ENCODE assay signal across 8 cellular contexts in genomic region chr16:67109407-67110135, GRCh38. TPM values are rescaled to one million over a fixed set of nuclear protein-coding genes. Genes with fewer than 3 reads are reported as not detected.
DNase-seq lines count a peak whose midpoint lies in the region; ATAC-seq, FAIRE-seq and TF ChIP-seq lines count a peak whose summit lies in the region.

Gene PHAF1 (plus strand): TSS chr16:67109941. CDS start chr16:67110176, 235 bp downstream.

- 0 out of 2 replicates have a peak within 1 kb of the TSS, but pooled peaks have one; percentile 61 for H2BK20ac ChIP-seq in H1 (ENCODE audit: low read length)

- peaks cover 33% of the 10 kb centered on the region for H3K4me1 Mint-ChIP-seq in activated CD8-positive, alpha-beta memory T cell treated with anti-CD3 and anti-CD28 coated beads, Interleukin-2, amount 10 ng/mL, durations not matched to agents 7 days and 5 days

- H3K9me3 Mint-ChIP-seq in activated CD8-positive, alpha-beta memory T cell treated with anti-CD3 and anti-CD28 coated beads, Interleukin-2, amount 10 ng/mL, durations not matched to agents 7 days and 5 days (ENCODE audit: low read depth), result no peaks in the 10 kb centered on the region

- no peak within 1 kb of the TSS for H3K23ac ChIP-seq in H1 (ENCODE audit: insufficient read length)
- no peak within 1 kb of the TSS for H3K23ac ChIP-seq in mesenchymal stem cell (ENCODE audit: low read length in 2 of 2)

- TF ChIP-seq EP300 in H1 (IDR thresholded peaks at IDR 0.05; ENCODE audit: borderline replicate concordance in 1 of 2, low read depth in 2 of 2, low read length in 2 of 2), result peak in 1 of 2 experiments; percentile 39; a peak in 1 of 3 replicates

- H3K9me3 ChIP-seq in H1 (ENCODE audit: insufficient read depth in 2 of 2, low read depth in 1 of 2, low read length in 1 of 2) (no peaks in the 10 kb centered on the region), mesenchymal stem cell (ENCODE audit: control insufficient read depth, low read length) (no peaks in the 10 kb centered on the region)

- no peak for TF ChIP-seq RAD21 in H1 (IDR thresholded peaks at IDR 0.05 in 1 of 2, conservative IDR thresholded peaks at IDR 0.05 in 1 of 2; ENCODE audit: low read depth in 2 of 2, low read length in 2 of 2)

- H3K4me2 ChIP-seq in H1 (ENCODE audit: insufficient read depth in 1 of 2, low read depth in 2 of 2, low read length in 2 of 2) (peak within 1 kb of the TSS; percentile 93 to 100), mesenchymal stem cell (ENCODE audit: low read length, poor library complexity, severe bottlenecking) (peak within 1 kb of the TSS; percentile 91)

- peak within 1 kb of the TSS; percentile 86 for H4K8ac ChIP-seq in H1 (ENCODE audit: extremely low read depth, insufficient read depth, low read length)
- H4K8ac ChIP-seq in mesenchymal stem cell (ENCODE audit: low read length), result peak within 1 kb of the TSS; percentile 88

- POLR2A ChIA-PET in H1 (lab: Charles Lee; ENCODE audit: partially characterized antibody), result no interaction called here

- peak within 1 kb of the TSS; percentile 94; the same call in 1 of the 2 replicates for H2BK5ac ChIP-seq in H1 (ENCODE audit: low read depth, low read length)
- no peak within 1 kb of the TSS for H2BK5ac ChIP-seq in mesenchymal stem cell (ENCODE audit: low read depth, low read length, poor library complexity, severe bottlenecking)

- H3K27ac ChIP-seq in H1 (ENCODE audit: low read depth, low read length) (no peak within 1 kb of the TSS), mesenchymal stem cell (ENCODE audit: low read length, poor library complexity, severe bottlenecking) (peak within 1 kb of the TSS; percentile 67)

- H3K27me3 ChIP-seq in H1 (replicated peaks in 1 of 4; ENCODE audit: control insufficient read depth in 3 of 4, extremely low read depth in 1 of 4, insufficient read depth in 3 of 4, low read length in 3 of 4) (peaks cover 0 to 4% (median 1%) of the 10 kb centered on the region in 4 experiments; a peak in 2 of 7 replicates), mesenchymal stem cell (ENCODE audit: control insufficient read depth in 1 of 2, insufficient read depth in 1 of 2, low read length in 2 of 2) (no peaks in the 10 kb centered on the region)

- H4K91ac ChIP-seq in H1 (replicated peaks; ENCODE audit: insufficient read length, low read length), result peak within 1 kb of the TSS; percentile 35
- peak within 1 kb of the TSS; percentile 83 for H4K91ac ChIP-seq in mesenchymal stem cell (ENCODE audit: low read length)

- H3K9ac ChIP-seq in H1 (replicated peaks in 1 of 4; ENCODE audit: extremely low read depth in 1 of 4, low read depth in 3 of 4, low read length in 3 of 4) (peak within 1 kb of the TSS; percentile 53 to 72 (median 60); a peak in 6 of 7 replicates), mesenchymal stem cell (ENCODE audit: low read length) (peak within 1 kb of the TSS; percentile 88)

- H2AK5ac ChIP-seq in H1 (ENCODE audit: low read depth, low read length) (no peak within 1 kb of the TSS), mesenchymal stem cell (ENCODE audit: low read length, severe bottlenecking) (no peak within 1 kb of the TSS)

- H3K4ac ChIP-seq in H1 (replicated peaks; ENCODE audit: insufficient read length, low read depth, low read length), result peak within 1 kb of the TSS; percentile 48
- peak within 1 kb of the TSS; percentile 19 to 65 for H3K4ac ChIP-seq in mesenchymal stem cell (ENCODE audit: low read depth in 1 of 2, low read length in 2 of 2)

- peak in 1 of 2 experiments; percentile 48; a peak in 1 of 3 replicates for TF ChIP-seq POLR2A in H1 (IDR thresholded peaks at IDR 0.05; ENCODE audit: control extremely low read depth in 1 of 2, low read depth in 2 of 2, low read length in 2 of 2)

- peaks cover 0 to 7% (median 5%) of the 10 kb centered on the region in 4 experiments; a peak in 3 of 7 replicates for H3K4me1 ChIP-seq in H1 (replicated peaks in 1 of 4; ENCODE audit: control insufficient read depth in 3 of 4, insufficient read depth in 4 of 4, low read length in 3 of 4)
- H3K4me1 ChIP-seq in mesenchymal stem cell (ENCODE audit: control insufficient read depth, insufficient read depth, low read depth, low read length), result peaks cover 10% of the 10 kb centered on the region

- H3K14ac ChIP-seq in H1 (ENCODE audit: insufficient read length) (no peak within 1 kb of the TSS), mesenchymal stem cell (ENCODE audit: low read length in 2 of 2) (peak within 1 kb of the TSS in 1 of 2 experiments; percentile 48)

- H3K4me3 Mint-ChIP-seq in activated CD8-positive, alpha-beta memory T cell treated with anti-CD3 and anti-CD28 coated beads, Interleukin-2, amount 10 ng/mL, durations not matched to agents 7 days and 5 days, result peak within 1 kb of the TSS; percentile 92

- 2% methylated on average over 50 of the region's 63 CpGs; no CpG with 5 or more reads in 1 of the 2 experiments for WGBS in H1 (ENCODE audit: extremely low coverage in 1 of 2, insufficient coverage in 1 of 2, insufficient read length in 1 of 2, insufficient replicate concordance in 2 of 2, low coverage in 1 of 2, low lambda C conversion rate in 2 of 2, missing lambda C conversion rate in 1 of 2), 2 experiments
- 3% methylated on average over 31 of the region's 63 CpGs for whole genome bisulfite sequencing in mesenchymal stem cell

- peaks cover 3 to 40% of the 10 kb centered on the region in 2 experiments; a peak in 3 of 4 replicates for H3K79me2 ChIP-seq in H1 (ENCODE audit: control insufficient read depth in 1 of 2, insufficient read depth in 2 of 2, low read length in 2 of 2)

- H2BK12ac ChIP-seq in H1 (ENCODE audit: low read depth, low read length), result peak within 1 kb of the TSS; percentile 97; the same call in 1 of the 2 replicates
- peak within 1 kb of the TSS; percentile 21 to 31 for H2BK12ac ChIP-seq in mesenchymal stem cell (ENCODE audit: low read length in 2 of 2)

- peak within 1 kb of the TSS; percentile 97 for H3K56ac ChIP-seq in H1 (replicated peaks; ENCODE audit: insufficient read length, low read depth, low read length)

- peaks cover 4% of the 10 kb centered on the region for H3K36me3 Mint-ChIP-seq in activated CD8-positive, alpha-beta memory T cell treated with anti-CD3 and anti-CD28 coated beads, Interleukin-2, amount 10 ng/mL, durations not matched to agents 7 days and 5 days

- H4K5ac ChIP-seq in H1 (ENCODE audit: insufficient read length, low read depth, low read length), result peak within 1 kb of the TSS; percentile 97

- H3K4me3 ChIP-seq in H1 (ENCODE audit: extremely low read depth in 1 of 4, insufficient read depth in 2 of 4, low read depth in 3 of 4, low read length in 4 of 4), result peak within 1 kb of the TSS; percentile 85 to 98 (median 90)
- peak within 1 kb of the TSS; percentile 94 to 99 for H3K4me3 ChIP-seq in mesenchymal stem cell (ENCODE audit: insufficient read depth in 1 of 2, low read depth in 1 of 2, low read length in 2 of 2)

- H2BK120ac ChIP-seq in H1 (replicated peaks; ENCODE audit: low read depth, low read length) (peak within 1 kb of the TSS; percentile 10), mesenchymal stem cell (ENCODE audit: low read depth, low read length) (no peak within 1 kb of the TSS)

- peaks cover 12% of the 10 kb centered on the region for H3K23me2 ChIP-seq in H1 (ENCODE audit: low read depth, low read length)

- H3K79me1 ChIP-seq in H1 (ENCODE audit: low read depth, low read length) (peaks cover 3% of the 10 kb centered on the region; the same call in 1 of the 2 replicates), mesenchymal stem cell (replicated peaks; ENCODE audit: low read length, poor library complexity, severe bottlenecking) (peaks cover 15% of the 10 kb centered on the region)

- FAIRE-seq in HTR-8/SVneo (lab: Jason Lieb, UNC) (peak; percentile 99), H1 (lab: Jason Lieb, UNC) (no peak)

- no peak for TF ChIP-seq CTCF in H1 (IDR thresholded peaks at IDR 0.05; ENCODE audit: control extremely low read depth in 1 of 3, insufficient read depth in 1 of 3, low read depth in 1 of 3, low read length in 3 of 3)

- H3K36me3 ChIP-seq in H1 (ENCODE audit: control insufficient read depth in 2 of 4, insufficient read depth in 4 of 4, low read length in 3 of 4), result no peaks in the 10 kb centered on the region
- peaks cover 0 to 12% of the 10 kb centered on the region in 2 experiments for H3K36me3 ChIP-seq in mesenchymal stem cell (ENCODE audit: control insufficient read depth in 1 of 2, insufficient read depth in 2 of 2, low read depth in 1 of 2, low read length in 2 of 2)

- CTCF ChIA-PET in activated CD8-positive, alpha-beta memory T cell treated with anti-CD3 and anti-CD28 coated beads, Interleukin-2, amount 10 ng/mL, durations not matched to agents 7 days and 5 days (lab: Charles Lee), result interaction anchor here (1.0 to 4.5 kb wide), 9 partner anchors 9 to 150 kb away, joined by 3 to 28 read pairs (median 4); no protein-coding TSS in a partner anchor
- CTCF ChIA-PET in H1 (lab: Charles Lee; ENCODE audit: partially characterized antibody), result interaction anchor here (0.6 to 12.0 kb wide), 2 partner anchors 89 to 149 kb away, joined by 3 to 164 read pairs; partner anchors contain the start of gene CES3

- H3K18ac ChIP-seq in H1 (ENCODE audit: extremely low read depth, low read length) (peak within 1 kb of the TSS; percentile 99), mesenchymal stem cell (ENCODE audit: low read depth in 1 of 2, low read length in 2 of 2) (peak within 1 kb of the TSS; percentile 91 to 93)

- H2BK15ac ChIP-seq in H1 (ENCODE audit: low read length), result peak within 1 kb of the TSS; percentile 88; the same call in 1 of the 2 replicates
- no peak within 1 kb of the TSS for H2BK15ac ChIP-seq in mesenchymal stem cell (ENCODE audit: low read depth, poor library complexity, severe bottlenecking)

- DNase-seq in COLO829 (ENCODE audit: low spot score) (peak; percentile 94), HTR-8/SVneo (ENCODE audit: insufficient read length, low spot score) (peak; percentile 97), NOMO-1 treated with dmso at 0.1 percent for 144 hours (lab: John Stamatoyannopoulos, UW; ENCODE audit: unreplicated experiment) (peak; percentile 84), H1 (ENCODE audit: low read depth in 1 of 2, low spot score in 2 of 2) (peak; percentile 74 to 99), mesenchymal stem cell (peak; percentile 89)
- peak; percentile 96 for DNase-seq in activated CD8-positive, alpha-beta memory T cell treated with anti-CD3 and anti-CD28 coated beads, Interleukin-2, amount 10 ng/mL, durations not matched to agents 7 days and 5 days
- peak; percentile 86 for DNase-seq in stimulated activated CD8-positive, alpha-beta memory T cell treated with anti-CD3 and anti-CD28 coated beads, Interleukin-12 subunit alpha, Interleukin-12 subunit beta, amount 100 ng/mL, for 24 hours (ENCODE audit: extremely low read depth)

- H2AFZ ChIP-seq in H1 (ENCODE audit: low read length) (peak within 1 kb of the TSS; percentile 97), mesenchymal stem cell (ENCODE audit: low read depth, low read length) (peak within 1 kb of the TSS; percentile 74)

- H4K20me1 ChIP-seq in H1 (replicated peaks in 1 of 2; ENCODE audit: control insufficient read depth in 1 of 2, insufficient read depth in 2 of 2, low read length in 2 of 2), result peaks cover 0 to 4% of the 10 kb centered on the region in 2 experiments

- H3K27me3 Mint-ChIP-seq in activated CD8-positive, alpha-beta memory T cell treated with anti-CD3 and anti-CD28 coated beads, Interleukin-2, amount 10 ng/mL, durations not matched to agents 7 days and 5 days, result no peaks in the 10 kb centered on the region

- ATAC-seq in GM21360 (IDR thresholded peaks at IDR 0.05; ENCODE audit: unreplicated experiment), result peak; percentile 78
- peak; percentile 97 for ATAC-seq in activated CD8-positive, alpha-beta memory T cell treated with anti-CD3 and anti-CD28 coated beads, Interleukin-2, amount 10 ng/mL, durations not matched to agents 7 days and 5 days

- peak within 1 kb of the TSS; percentile 74 for H3K27ac Mint-ChIP-seq in activated CD8-positive, alpha-beta memory T cell treated with anti-CD3 and anti-CD28 coated beads, Interleukin-2, amount 10 ng/mL, durations not matched to agents 7 days and 5 days

RNA-seq across cellular contexts. Expression of gene PHAF1, which starts in this region (rescaled TPM):
- total RNA-seq in activated CD8-positive, alpha-beta memory T cell treated with anti-CD3 and anti-CD28 coated beads, Interleukin-2, amount 10 ng/mL, durations not matched to agents 7 days and 5 days, result 10 to 100 TPM; 14.2 to 15.2 TPM
- 18.6 TPM in 2 replicates for total RNA-seq in H1 (2021; fragmentation: NEBNext Ultra II Directional; extraction: Animal tissue kit (Norgen Biotek cat#: 25700))
- polyA plus RNA-seq in H1 (2011; rRNA removed), result 20.6 and 26.4 TPM in 2 replicates
- 19.4 TPM for polyA plus RNA-seq in H1 (2011; cell fraction: cytosol; rRNA removed)
- polyA plus RNA-seq in H1 (2011; cell fraction: nucleus; rRNA removed), result 43.5 TPM
- 13.3 to 17.0 TPM (median 16.1 TPM) in 4 replicates for polyA plus RNA-seq in H1 (2012, experiment 1 of 2)
- polyA plus RNA-seq in H1 (2012, experiment 2 of 2), result 13.8 TPM
- polyA plus RNA-seq in H1 (2013, experiment 1 of 2), result 13.3 TPM
- polyA plus RNA-seq in H1 (2013, experiment 2 of 2), result 14.5 TPM
- 32.8 and 43.3 TPM in 2 replicates for polyA minus RNA-seq in H1 (2011; rRNA and poly(A)+ RNA removed)
- 20.8 TPM for polyA minus RNA-seq in H1 (2011; cell fraction: cytosol; rRNA and poly(A)+ RNA removed)
- 35.2 TPM for polyA minus RNA-seq in H1 (2011; cell fraction: nucleus; rRNA and poly(A)+ RNA removed)
- 13.6 TPM for polyA plus RNA-seq in mesenchymal stem cell (2013, experiment 1 of 2)
- polyA plus RNA-seq in mesenchymal stem cell (2013, experiment 2 of 2), result 13.0 TPM
